In the genomic region with DNA sequence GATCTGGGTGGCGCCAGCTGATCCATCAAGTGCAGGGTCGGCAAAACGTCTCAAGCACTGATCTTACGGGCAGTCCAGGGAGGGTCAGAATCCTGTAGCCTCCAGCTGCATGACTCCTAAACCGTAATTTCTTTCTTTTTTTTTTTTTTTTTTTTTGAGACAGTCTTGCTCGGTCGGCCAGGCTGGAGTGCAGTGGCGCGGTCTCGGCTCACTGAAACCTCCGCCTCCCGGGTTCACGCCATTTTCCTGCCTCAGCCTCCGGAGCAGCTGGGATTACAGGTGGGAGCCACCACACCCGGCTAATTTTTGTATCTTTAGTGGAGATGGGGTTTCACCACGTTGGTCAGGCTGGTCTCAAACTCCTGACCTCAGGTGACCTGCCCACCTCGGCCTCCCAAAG, we compare ENCODE assay signal across 15 cellular contexts. TPM values are rescaled to one million over a fixed set of nuclear protein-coding genes. Genes with fewer than 3 reads are reported as not detected.
"Had no signal": no experiment of that assay in that cellular context is flagged by ENCODE, and none has a peak within 500 bp of the region (broad histone marks: within the 10 kb centered on the region; RNA-seq: fewer than 3 reads in every experiment).

No MANE protein-coding gene starts in this region.

RNA-seq across cellular contexts. Expression of a gene that starts 5.1 kb away (rescaled TPM):
- total RNA-seq: occipital lobe, osteoblast, prostate gland, pulmonary artery endothelial cell, right atrium auricular region, sciatic nerve, smooth muscle cell, stomach, subcutaneous adipose tissue, temporal lobe, thoracic aorta, thyroid gland, tibial nerve, ureter, vagina had no signal
